8 cellular contexts compared by ENCODE assay signal in genomic region chr1:20484526-20485462, GRCh38. TPM values are rescaled to one million over a fixed set of nuclear protein-coding genes. Genes with fewer than 3 reads are reported as not detected.
DNase-seq lines count a peak whose midpoint lies in the region; ATAC-seq, FAIRE-seq and TF ChIP-seq lines count a peak whose summit lies in the region.

No MANE protein-coding gene starts in this region.

- H3K9me3 ChIP-seq in A673 (ENCODE audit: low read depth, low read length, poor library complexity, severe bottlenecking) (no peaks in the 10 kb centered on the region), HUES48 (ENCODE audit: control insufficient read depth, insufficient read depth, low read length) (no peaks in the 10 kb centered on the region), uterus (no peaks in the 10 kb centered on the region)

- TF ChIP-seq POLR2A in uterus (IDR thresholded peaks at IDR 0.05), result no peak
- TF ChIP-seq POLR2A in H54 (IDR thresholded peaks at IDR 0.05; ENCODE audit: low read depth, low read length), result no peak

- peaks cover 11% of the 10 kb centered on the region for H3K36me3 Mint-ChIP-seq in central memory CD8-positive, alpha-beta T cell (ENCODE audit: insufficient read depth)
- peaks cover 6% of the 10 kb centered on the region for H3K36me3 Mint-ChIP-seq in memory B cell

- ATAC-seq in central memory CD8-positive, alpha-beta T cell (replicated peaks; ENCODE audit: extremely low read depth, poor library complexity, severe bottlenecking), result no peak
- ATAC-seq in memory B cell (ENCODE audit: low read depth), result peak; percentile 4
- ATAC-seq in HG03095 (IDR thresholded peaks at IDR 0.05; ENCODE audit: unreplicated experiment), result no peak

- peak overlapping the region; percentile 31 for H3K4me3 ChIP-seq in A673 (ENCODE audit: low read depth, low read length, poor library complexity, severe bottlenecking)
- H3K4me3 ChIP-seq in HUES48 (ENCODE audit: low read depth, low read length), result peak overlapping the region; percentile 77
- H3K4me3 ChIP-seq in uterus, result peak overlapping the region; percentile 66 to 79

- POLR2A ChIA-PET in A673 (lab: Charles Lee; ENCODE audit: low non-redundant PET), result interaction anchor here (0.5 kb wide), 1 partner anchor 402 kb away, joined by 3 read pairs; no protein-coding TSS in a partner anchor

- TF ChIP-seq CTCF in A673 (conservative IDR thresholded peaks at IDR 0.05; ENCODE audit: low read depth, low read length) (no peak), uterus (IDR thresholded peaks at IDR 0.05) (no peak)

- FAIRE-seq in H54 (lab: Jason Lieb, UNC), result no peak

- H3K4me1 ChIP-seq in A673 (ENCODE audit: insufficient read depth, low read length, poor library complexity, severe bottlenecking) (peaks cover 10% of the 10 kb centered on the region), HUES48 (ENCODE audit: control insufficient read depth, insufficient read depth, low read length) (peaks cover 26% of the 10 kb centered on the region), uterus (peaks cover 3 to 11% of the 10 kb centered on the region in 2 donors)

- H3K36me3 ChIP-seq in A673 (ENCODE audit: insufficient read depth, low read length, poor library complexity, severe bottlenecking), result no peaks in the 10 kb centered on the region
- no peaks in the 10 kb centered on the region for H3K36me3 ChIP-seq in HUES48 (ENCODE audit: control insufficient read depth, insufficient read depth, low read length)
- no peaks in the 10 kb centered on the region for H3K36me3 ChIP-seq in uterus

- H3K27ac Mint-ChIP-seq in central memory CD8-positive, alpha-beta T cell (ENCODE audit: low read depth), result no peak overlapping the region
- no peak overlapping the region for H3K27ac Mint-ChIP-seq in memory B cell

- peaks cover 28% of the 10 kb centered on the region for H3K4me1 Mint-ChIP-seq in central memory CD8-positive, alpha-beta T cell
- peaks cover 19% of the 10 kb centered on the region for H3K4me1 Mint-ChIP-seq in memory B cell

- H3K27ac ChIP-seq in A673 (ENCODE audit: low read depth, low read length, poor library complexity, severe bottlenecking) (no peak overlapping the region), HUES48 (ENCODE audit: low read depth, low read length) (no peak overlapping the region), uterus (peak overlapping the region; percentile 55 to 80)

- H3K27me3 ChIP-seq in A673 (replicated peaks; ENCODE audit: insufficient read depth, low read depth, low read length, poor library complexity), result peaks cover 96% of the 10 kb centered on the region
- H3K27me3 ChIP-seq in HUES48 (ENCODE audit: control insufficient read depth, insufficient read depth, low read length), result peaks cover 84% of the 10 kb centered on the region
- no peaks in the 10 kb centered on the region for H3K27me3 ChIP-seq in uterus

- peaks cover 48% of the 10 kb centered on the region for H3K27me3 Mint-ChIP-seq in central memory CD8-positive, alpha-beta T cell
- peaks cover 24% of the 10 kb centered on the region for H3K27me3 Mint-ChIP-seq in memory B cell

- peak overlapping the region; percentile 71 for H3K4me3 Mint-ChIP-seq in central memory CD8-positive, alpha-beta T cell
- peak overlapping the region; percentile 81 for H3K4me3 Mint-ChIP-seq in memory B cell

- no peak overlapping the region for H3K9ac ChIP-seq in HUES48 (ENCODE audit: low read depth, low read length)

- CTCF ChIA-PET in A673 (lab: Charles Lee), result interaction anchor here (0.7 kb wide), 1 partner anchor 10 kb away, joined by 4 read pairs; no protein-coding TSS in a partner anchor

- no peak for DNase-seq in A673 (ENCODE audit: low spot score)
- DNase-seq in central memory CD8-positive, alpha-beta T cell (ENCODE audit: low spot score in 2 of 2), result no peak
- DNase-seq in memory B cell (ENCODE audit: low spot score in 2 of 2), result peak in 1 of 2 donors; percentile 38
- peak in 1 of 2 donors; percentile 37 for DNase-seq in uterus
- DNase-seq in H54 (ENCODE audit: insufficient read length, low spot score), result no peak
- DNase-seq in NCI-H1436 treated with DMSO at 0.1 percent for 48 hours (lab: John Stamatoyannopoulos, UW), result no peak

- BruUV-seq in A673 (replicated peaks; lab: Mats Ljungman, UMichigan), result no TSS peak

- intact Hi-C loops in A673 (cut with micrococcal nuclease; ENCODE audit: unreplicated experiment), result no loop called here
- intact Hi-C loops in uterus (cut with DNase I; ENCODE audit: low total_unique reads), result no loop called here

- no peaks in the 10 kb centered on the region for H3K9me3 Mint-ChIP-seq in central memory CD8-positive, alpha-beta T cell
- no peaks in the 10 kb centered on the region for H3K9me3 Mint-ChIP-seq in memory B cell

RNA-seq across cellular contexts. Expression of gene CAMK2N1, which starts 1.2 kb away (rescaled TPM):
- total RNA-seq in A673 (2021) (0.41 and 0.50 TPM in 2 replicates), uterus (10 to 100 TPM; 12.6 to 37.3 (median 19.4) TPM)

RNA-seq across cellular contexts. Expression of gene MUL1, which starts 23.2 kb away (rescaled TPM):
- 20.1 and 21.6 TPM in 2 replicates for total RNA-seq in A673 (2021)
- total RNA-seq in uterus, result 10 to 100 TPM; 14.1 to 35.9 (median 29.3) TPM

Comparison
In these comparisons a context has a peak if more than half of its experiments do, and no peak if none do; other contexts are left out.
1. H3K27ac ChIP-seq: peak in uterus (2 of 2); none in A673 (single experiment) and HUES48 (single experiment).
2. Peak in every context shown above with its lines, with median percentiles within 50 percentile points of each other: H3K4me3 ChIP-seq.